ENCODE assay signal across 18 cellular contexts in the genomic region with DNA sequence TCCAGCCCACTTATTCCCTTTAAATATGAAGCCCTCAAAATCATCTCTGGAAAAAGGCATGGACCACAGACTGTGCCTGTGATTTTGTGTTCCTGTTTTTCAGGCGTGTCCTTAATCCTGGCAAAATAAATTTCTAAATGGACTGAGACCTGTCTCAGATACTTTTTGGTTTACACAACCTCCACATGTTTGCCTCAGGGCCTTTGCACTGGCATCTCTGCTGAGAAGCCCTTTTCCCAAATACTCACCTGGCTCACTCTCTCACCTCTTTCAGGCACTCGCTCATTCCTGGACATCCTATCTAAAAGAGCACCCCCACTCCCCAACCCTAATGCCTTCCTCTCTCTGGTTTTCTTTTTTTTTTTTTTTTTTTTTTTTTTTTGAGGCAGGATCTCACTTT. TPM values are rescaled to one million over a fixed set of nuclear protein-coding genes. Genes with fewer than 3 reads are reported as not detected.
DNase-seq lines count a peak whose midpoint lies in the region; ATAC-seq and TF ChIP-seq lines count a peak whose summit lies in the region.
"Had no signal": no experiment of that assay in that cellular context is flagged by ENCODE, and none has a peak within 500 bp of the region (broad histone marks: within the 10 kb centered on the region; RNA-seq: fewer than 3 reads in every experiment).

No MANE protein-coding gene starts in this region.

- 89 to 97% methylated on average over 2 of the region's 2 CpGs for WGBS in body of pancreas, 2 donors

- no peaks in the 10 kb centered on the region for H3K9me3 Mint-ChIP-seq in GM23338
- H3K9me3 Mint-ChIP-seq in activated T-helper 1 cell treated with anti-CD3 and anti-CD28 coated beads, Interleukin-12 subunit alpha, Interleukin-12 subunit beta, Interleukin-2, Interleukin-4 antibody, amounts not matched to agents 30 ng/mL and 10 ng/mL and 1 ng/mL, durations not matched to agents 14 hours and 24 hours and 36 hours, result no peaks in the 10 kb centered on the region
- H3K9me3 Mint-ChIP-seq: CD4-positive, alpha-beta T cell; CD8-positive, alpha-beta T cell had no signal

- H3K79me2 ChIP-seq in GM23338 (replicated peaks; ENCODE audit: insufficient read depth), result no peaks in the 10 kb centered on the region

- DNase-seq in cardiac septum (ENCODE audit: low spot score), result peak; percentile 6
- DNase-seq in left ventricle myocardium inferior, result no peak
- DNase-seq in GM23338 (ENCODE audit: low spot score), result no peak
- DNase-seq in body of pancreas, result no peak
- no peak for DNase-seq in activated T-helper 1 cell treated with anti-CD3 and anti-CD28 coated beads, Interleukin-12 subunit alpha, Interleukin-12 subunit beta, Interleukin-2, Interleukin-4 antibody, amounts not matched to agents 30 ng/mL and 10 ng/mL and 1 ng/mL, durations not matched to agents 14 hours and 24 hours and 36 hours (ENCODE audit: low spot score)
- DNase-seq: AML-193; Caco-2; Calu3; CD4-positive, alpha-beta T cell; CD8-positive, alpha-beta T cell; DMS79 treated with DMSO at 0.1 percent for 48 hours; GF-D8 had no signal

- ATAC-seq in GM23338 (no peak), body of pancreas (no peak), GM21360 (IDR thresholded peaks at IDR 0.05; ENCODE audit: unreplicated experiment) (no peak)
- ATAC-seq: A549; CD8-positive, alpha-beta T cell had no signal

- H3K9me3 ChIP-seq in left ventricle myocardium inferior (replicated peaks), result no peaks in the 10 kb centered on the region
- H3K9me3 ChIP-seq in body of pancreas, result no peaks in the 10 kb centered on the region
- H3K9me3 ChIP-seq: A549; BLaER1 treated with 17β-estradiol and CSF1 and Interleukin-3, amounts not matched to agents 10 nM and 100 nM; Caco-2 had no signal

- H4K20me1 ChIP-seq in GM23338 (replicated peaks; ENCODE audit: insufficient read depth), result no peaks in the 10 kb centered on the region
- H4K20me1 ChIP-seq: BLaER1 treated with 17β-estradiol and CSF1 and Interleukin-3, amounts not matched to agents 10 nM and 100 nM had no signal

- H3K27ac ChIP-seq in left ventricle myocardium inferior (replicated peaks), result no peak overlapping the region
- H3K27ac ChIP-seq in GM23338 (ENCODE audit: low read depth), result no peak overlapping the region
- peak overlapping the region; percentile 3 to 67 (median 34) for H3K27ac ChIP-seq in body of pancreas
- H3K27ac ChIP-seq: 22Rv1; A549; BLaER1 treated with 17β-estradiol and CSF1 and Interleukin-3, amounts not matched to agents 10 nM and 100 nM; C4-2B had no signal

- H3K4me1 ChIP-seq in left ventricle myocardium inferior, result no peaks in the 10 kb centered on the region
- no peaks in the 10 kb centered on the region for H3K4me1 ChIP-seq in GM23338 (ENCODE audit: insufficient read depth)
- peaks cover 9% of the 10 kb centered on the region for H3K4me1 ChIP-seq in body of pancreas
- H3K4me1 ChIP-seq: A549; BLaER1 treated with 17β-estradiol and CSF1 and Interleukin-3, amounts not matched to agents 10 nM and 100 nM; Caco-2 had no signal

- H3K4me1 Mint-ChIP-seq in GM23338, result peaks cover 8% of the 10 kb centered on the region; the same call in 2 of the 3 replicates
- H3K4me1 Mint-ChIP-seq in activated T-helper 1 cell treated with anti-CD3 and anti-CD28 coated beads, Interleukin-12 subunit alpha, Interleukin-12 subunit beta, Interleukin-2, Interleukin-4 antibody, amounts not matched to agents 30 ng/mL and 10 ng/mL and 1 ng/mL, durations not matched to agents 14 hours and 24 hours and 36 hours (ENCODE audit: low read depth), result peaks cover 4% of the 10 kb centered on the region
- H3K4me1 Mint-ChIP-seq: B cell had no signal

- no peak overlapping the region for H3K4me3 Mint-ChIP-seq in GM23338
- no peak overlapping the region for H3K4me3 Mint-ChIP-seq in activated T-helper 1 cell treated with anti-CD3 and anti-CD28 coated beads, Interleukin-12 subunit alpha, Interleukin-12 subunit beta, Interleukin-2, Interleukin-4 antibody, amounts not matched to agents 30 ng/mL and 10 ng/mL and 1 ng/mL, durations not matched to agents 14 hours and 24 hours and 36 hours
- H3K4me3 Mint-ChIP-seq: B cell; CD4-positive, alpha-beta T cell; CD8-positive, alpha-beta T cell had no signal

- H3K4me2 ChIP-seq in GM23338, result no peak overlapping the region
- H3K4me2 ChIP-seq: A549; BLaER1 treated with 17β-estradiol and CSF1 and Interleukin-3, amounts not matched to agents 10 nM and 100 nM had no signal

- TF ChIP-seq CTCF in left ventricle myocardium inferior (IDR thresholded peaks at IDR 0.05; ENCODE audit: borderline replicate concordance) (no peak), GM23338 (conservative IDR thresholded peaks at IDR 0.05; ENCODE audit: low read depth in 2 of 2) (no peak), body of pancreas (IDR thresholded peaks at IDR 0.05) (no peak)

- H3F3A ChIP-seq in GM23338 (replicated peaks; ENCODE audit: low read depth), result no peaks in the 10 kb centered on the region

- TF ChIP-seq POLR2A in body of pancreas (IDR thresholded peaks at IDR 0.05), result no peak

- 0 out of 2 replicates have a peak overlapping the region, but pooled peaks have one; percentile 80 for H2AFZ ChIP-seq in GM23338

- no peaks in the 10 kb centered on the region for H3K36me3 Mint-ChIP-seq in GM23338 (ENCODE audit: low read depth)
- H3K36me3 Mint-ChIP-seq in activated T-helper 1 cell treated with anti-CD3 and anti-CD28 coated beads, Interleukin-12 subunit alpha, Interleukin-12 subunit beta, Interleukin-2, Interleukin-4 antibody, amounts not matched to agents 30 ng/mL and 10 ng/mL and 1 ng/mL, durations not matched to agents 14 hours and 24 hours and 36 hours (ENCODE audit: low read depth), result peaks cover 2% of the 10 kb centered on the region
- H3K36me3 Mint-ChIP-seq: CD8-positive, alpha-beta T cell had no signal

- H3K9me2 ChIP-seq in GM23338 (ENCODE audit: insufficient read depth), result peaks cover 2% of the 10 kb centered on the region; the same call in 1 of the 2 replicates

- intact Hi-C loops in cardiac septum (cut with DNase I) (no loop called here), left ventricle myocardium inferior (cut with micrococcal nuclease) (no loop called here), body of pancreas (cut with DNase I) (no loop called here)
- intact Hi-C loops in activated T-helper 1 cell treated with anti-CD3 and anti-CD28 coated beads, Interleukin-12 subunit alpha, Interleukin-12 subunit beta, Interleukin-2, Interleukin-4 antibody, amounts not matched to agents 30 ng/mL and 10 ng/mL and 1 ng/mL, durations not matched to agents 14 hours and 24 hours and 36 hours (cut with micrococcal nuclease), result no loop called here

- no peak overlapping the region for H3K27ac Mint-ChIP-seq in GM23338
- no peak overlapping the region for H3K27ac Mint-ChIP-seq in activated T-helper 1 cell treated with anti-CD3 and anti-CD28 coated beads, Interleukin-12 subunit alpha, Interleukin-12 subunit beta, Interleukin-2, Interleukin-4 antibody, amounts not matched to agents 30 ng/mL and 10 ng/mL and 1 ng/mL, durations not matched to agents 14 hours and 24 hours and 36 hours
- H3K27ac Mint-ChIP-seq: B cell; CD4-positive, alpha-beta T cell; CD8-positive, alpha-beta T cell had no signal

- peaks cover 1% of the 10 kb centered on the region for H3K27me3 Mint-ChIP-seq in GM23338 (ENCODE audit: insufficient read depth, low read depth, poor library complexity)
- H3K27me3 Mint-ChIP-seq in activated T-helper 1 cell treated with anti-CD3 and anti-CD28 coated beads, Interleukin-12 subunit alpha, Interleukin-12 subunit beta, Interleukin-2, Interleukin-4 antibody, amounts not matched to agents 30 ng/mL and 10 ng/mL and 1 ng/mL, durations not matched to agents 14 hours and 24 hours and 36 hours (ENCODE audit: insufficient read depth), result peaks cover 2% of the 10 kb centered on the region
- H3K27me3 Mint-ChIP-seq: B cell; CD4-positive, alpha-beta T cell had no signal

- H3K4me3 ChIP-seq in left ventricle myocardium inferior (no peak overlapping the region), GM23338 (no peak overlapping the region), body of pancreas (no peak overlapping the region)
- H3K4me3 ChIP-seq: A549; BLaER1 treated with 17β-estradiol and CSF1 and Interleukin-3, amounts not matched to agents 10 nM and 100 nM had no signal

- no peaks in the 10 kb centered on the region for H3K36me3 ChIP-seq in left ventricle myocardium inferior
- H3K36me3 ChIP-seq in GM23338 (ENCODE audit: insufficient read depth), result no peaks in the 10 kb centered on the region
- no peaks in the 10 kb centered on the region for H3K36me3 ChIP-seq in body of pancreas (replicated peaks in 1 of 2; ENCODE audit: insufficient read depth in 1 of 2, low read depth in 2 of 2)
- H3K36me3 ChIP-seq: BLaER1 treated with 17β-estradiol and CSF1 and Interleukin-3, amounts not matched to agents 10 nM and 100 nM had no signal

- H3K27me3 ChIP-seq in left ventricle myocardium inferior (ENCODE audit: low read depth), result no peaks in the 10 kb centered on the region
- H3K27me3 ChIP-seq in GM23338 (ENCODE audit: insufficient read depth), result no peaks in the 10 kb centered on the region
- no peaks in the 10 kb centered on the region for H3K27me3 ChIP-seq in body of pancreas
- H3K27me3 ChIP-seq: BLaER1 treated with 17β-estradiol and CSF1 and Interleukin-3, amounts not matched to agents 10 nM and 100 nM had no signal

TF ChIP-seq in GM23338, 12 proteins besides CTCF, POLR2A, EP300 and RAD21 (continues in another document):
- TF ChIP-seq STAT1 (IDR thresholded peaks at IDR 0.05; ENCODE audit: unreplicated experiment) (no peak), POLR2AphosphoS5 (IDR thresholded peaks at IDR 0.05; ENCODE audit: low read depth) (no peak), NANOG (IDR thresholded peaks at IDR 0.05; ENCODE audit: borderline replicate concordance) (no peak), EZH2phosphoT487 (IDR thresholded peaks at IDR 0.05; ENCODE audit: unreplicated experiment) (no peak)

RNA-seq across cellular contexts. Expression of a gene that starts 40.5 kb away (rescaled TPM):
- total RNA-seq in cardiac septum, result not detected
- total RNA-seq in left ventricle myocardium inferior, result not detected
- 0.78 and 5.7 TPM in 2 replicates for total RNA-seq in GM23338 (2014; rRNA removed; shearing (Covaris generic))
- 0.24 and 0.58 TPM in 2 replicates for polyA plus RNA-seq in GM23338 (2016; fragmentation: Nextera tagmentation; extraction: Ambion mirVana)
- total RNA-seq in body of pancreas, result not detected
- not detected in 2 replicates for total RNA-seq in activated T-helper 1 cell treated with anti-CD3 and anti-CD28 coated beads, Interleukin-12 subunit alpha, Interleukin-12 subunit beta, Interleukin-2, Interleukin-4 antibody, amounts not matched to agents 30 ng/mL and 10 ng/mL and 1 ng/mL, durations not matched to agents 14 hours and 24 hours and 36 hours
- total RNA-seq: B cell; Caco-2; Calu3; CD4-positive, alpha-beta T cell had no signal

Comparison
In these comparisons a context has a peak if more than half of its experiments do, and no peak if none do; other contexts are left out.
1. H3K27ac ChIP-seq: peak in body of pancreas (4 of 4); none in left ventricle myocardium inferior (single experiment) and GM23338 (single experiment).